Comparison of ENCODE assay signal across 16 cellular contexts in the genomic region with DNA sequence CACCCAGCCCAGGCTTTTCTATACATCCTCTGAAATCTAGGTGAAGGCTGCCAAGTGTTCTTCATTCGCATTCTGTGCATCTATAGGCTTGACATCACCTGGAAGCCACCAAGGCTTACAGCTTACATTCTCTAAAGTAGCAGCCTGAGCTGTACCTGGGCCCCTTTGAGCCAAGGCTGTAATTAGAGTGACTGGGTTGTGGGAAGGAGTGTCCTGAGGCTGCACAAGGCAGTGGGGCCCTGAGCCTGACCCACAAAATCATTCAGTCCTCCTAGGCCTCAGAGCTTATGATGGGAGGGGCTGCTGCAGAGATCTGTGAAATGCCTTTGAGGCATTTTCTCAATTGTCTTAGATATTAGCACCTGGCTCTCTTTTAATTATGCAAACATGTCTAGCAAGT. TPM values are rescaled to one million over a fixed set of nuclear protein-coding genes. Genes with fewer than 3 reads are reported as not detected.
DNase-seq lines count a peak whose midpoint lies in the region; ATAC-seq and TF ChIP-seq lines count a peak whose summit lies in the region.
"Had no signal": no experiment of that assay in that cellular context is flagged by ENCODE, and none has a peak within 500 bp of the region (broad histone marks: within the 10 kb centered on the region; RNA-seq: fewer than 3 reads in every experiment).

No MANE protein-coding gene starts in this region.

- no peaks in the 10 kb centered on the region for H3K27me3 ChIP-seq in HCT116 (ENCODE audit: insufficient read depth, low read length)
- no peaks in the 10 kb centered on the region for H3K27me3 ChIP-seq in smooth muscle cell (ENCODE audit: low read depth)
- no peaks in the 10 kb centered on the region for H3K27me3 ChIP-seq in thyroid gland
- H3K27me3 ChIP-seq: hepatocyte, spleen, upper lobe of right lung had no signal

- peak overlapping the region; percentile 96 for H3K27ac Mint-ChIP-seq in activated CD8-positive, alpha-beta memory T cell treated with anti-CD3 and anti-CD28 coated beads, Interleukin-2, amount 10 ng/mL, durations not matched to agents 7 days and 5 days
- peak overlapping the region; percentile 90 for H3K27ac Mint-ChIP-seq in activated CD4-positive, alpha-beta memory T cell treated with anti-CD3 and anti-CD28 coated beads, Interleukin-2, amount 10 ng/mL, durations not matched to agents 7 days and 5 days
- H3K27ac Mint-ChIP-seq: endodermal cell had no signal

- H3K9me3 Mint-ChIP-seq in activated CD8-positive, alpha-beta memory T cell treated with anti-CD3 and anti-CD28 coated beads, Interleukin-2, amount 10 ng/mL, durations not matched to agents 7 days and 5 days (ENCODE audit: low read depth): no peaks in the 10 kb centered on the region
- peaks cover 10% of the 10 kb centered on the region for H3K9me3 Mint-ChIP-seq in activated CD4-positive, alpha-beta memory T cell treated with anti-CD3 and anti-CD28 coated beads, Interleukin-2, amount 10 ng/mL, durations not matched to agents 7 days and 5 days

- peaks cover 45% of the 10 kb centered on the region for H3K36me3 Mint-ChIP-seq in activated CD8-positive, alpha-beta memory T cell treated with anti-CD3 and anti-CD28 coated beads, Interleukin-2, amount 10 ng/mL, durations not matched to agents 7 days and 5 days
- H3K36me3 Mint-ChIP-seq in activated CD4-positive, alpha-beta memory T cell treated with anti-CD3 and anti-CD28 coated beads, Interleukin-2, amount 10 ng/mL, durations not matched to agents 7 days and 5 days (ENCODE audit: low read depth): peaks cover 32% of the 10 kb centered on the region

- RAD21 ChIA-PET in HCT116 (lab: Charles Lee; ENCODE audit: low non-redundant PET in 1 of 2, low total read pairs in 2 of 2, uncharacterized antibody in 2 of 2, unreplicated experiment in 2 of 2): no interaction called here

- peak overlapping the region; percentile 73; the same call in 1 of the 2 replicates for H3K27ac ChIP-seq in HCT116 (ENCODE audit: low read depth, low read length)
- H3K27ac ChIP-seq in smooth muscle cell (ENCODE audit: low read depth): peak overlapping the region; percentile 47
- no peak overlapping the region for H3K27ac ChIP-seq in thyroid gland
- H3K27ac ChIP-seq: hepatocyte, upper lobe of right lung had no signal

- H3K4me2 ChIP-seq in HCT116 (ENCODE audit: low read length) (peak overlapping the region; percentile 94), smooth muscle cell (no peak overlapping the region)
- H3K4me2 ChIP-seq: hepatocyte had no signal

- H3K36me3 ChIP-seq in HCT116 (ENCODE audit: control insufficient read depth in 1 of 2, insufficient read depth in 2 of 2, low read length in 2 of 2) (no peaks in the 10 kb centered on the region), smooth muscle cell (ENCODE audit: low read depth) (no peaks in the 10 kb centered on the region), thyroid gland (no peaks in the 10 kb centered on the region)
- H3K36me3 ChIP-seq: spleen, upper lobe of right lung had no signal

- H3K9ac ChIP-seq in HCT116 (ENCODE audit: low read length) (0 out of 2 replicates have a peak overlapping the region, but pooled peaks have one; percentile 70), smooth muscle cell (ENCODE audit: low read depth) (no peak overlapping the region)

- no peaks in the 10 kb centered on the region for H3K9me2 ChIP-seq in HCT116 (ENCODE audit: insufficient read depth)

- H3K27me3 Mint-ChIP-seq in activated CD8-positive, alpha-beta memory T cell treated with anti-CD3 and anti-CD28 coated beads, Interleukin-2, amount 10 ng/mL, durations not matched to agents 7 days and 5 days: no peaks in the 10 kb centered on the region
- no peaks in the 10 kb centered on the region for H3K27me3 Mint-ChIP-seq in activated CD4-positive, alpha-beta memory T cell treated with anti-CD3 and anti-CD28 coated beads, Interleukin-2, amount 10 ng/mL, durations not matched to agents 7 days and 5 days

- no peak for TF ChIP-seq CTCF in HCT116 (IDR thresholded peaks at IDR 0.05 in 2 of 3, conservative IDR thresholded peaks at IDR 0.05 in 1 of 3; ENCODE audit: borderline replicate concordance in 1 of 3, insufficient read depth in 1 of 3, low read depth in 2 of 3, low read length in 2 of 3)
- TF ChIP-seq CTCF in smooth muscle cell (IDR thresholded peaks at IDR 0.05; ENCODE audit: borderline replicate concordance, insufficient read depth, poor library complexity, severe bottlenecking): no peak
- no peak for TF ChIP-seq CTCF in thyroid gland (IDR thresholded peaks at IDR 0.05)

- H3F3A ChIP-seq in smooth muscle cell (ENCODE audit: low read depth): no peaks in the 10 kb centered on the region

- H3K4me3 ChIP-seq in HCT116 (replicated peaks in 1 of 2; ENCODE audit: low read depth in 1 of 2, low read length in 2 of 2): peak overlapping the region; percentile 68 to 71; a peak in 3 of 4 replicates
- no peak overlapping the region for H3K4me3 ChIP-seq in smooth muscle cell
- no peak overlapping the region for H3K4me3 ChIP-seq in thyroid gland (replicated peaks in 1 of 3)
- H3K4me3 ChIP-seq: hepatocyte, spleen, upper lobe of right lung had no signal

- TF ChIP-seq POLR2A in HCT116 (IDR thresholded peaks at IDR 0.05; ENCODE audit: borderline replicate concordance, extremely low read depth, insufficient read depth, insufficient read length): no peak
- no peak for TF ChIP-seq POLR2A in thyroid gland (IDR thresholded peaks at IDR 0.05)

- POLR2A ChIA-PET in HCT116 (lab: Charles Lee): interaction anchor here (1.5 kb wide), 1 partner anchor 10 kb away, joined by 4 read pairs; no protein-coding TSS in a partner anchor
- POLR2A ChIA-PET in activated CD4-positive, alpha-beta memory T cell treated with anti-CD3 and anti-CD28 coated beads, Interleukin-2, amount 10 ng/mL, durations not matched to agents 7 days and 5 days (lab: Charles Lee): interaction anchor here (0.6 to 2.8 kb wide), 10 partner anchors 8 to 132 kb away, joined by 3 to 17 read pairs (median 4); partner anchors contain the start of genes FDX1 and RDX

- no peak for ATAC-seq in activated CD8-positive, alpha-beta memory T cell treated with anti-CD3 and anti-CD28 coated beads, Interleukin-2, amount 10 ng/mL, durations not matched to agents 7 days and 5 days
- ATAC-seq in HCT116: peak; percentile 13
- ATAC-seq: Right ventricle myocardium inferior, upper lobe of right lung had no signal

- H3K4me3 Mint-ChIP-seq in activated CD8-positive, alpha-beta memory T cell treated with anti-CD3 and anti-CD28 coated beads, Interleukin-2, amount 10 ng/mL, durations not matched to agents 7 days and 5 days: peak overlapping the region; percentile 88
- peak overlapping the region; percentile 84 for H3K4me3 Mint-ChIP-seq in activated CD4-positive, alpha-beta memory T cell treated with anti-CD3 and anti-CD28 coated beads, Interleukin-2, amount 10 ng/mL, durations not matched to agents 7 days and 5 days
- H3K4me3 Mint-ChIP-seq: endodermal cell had no signal

- H3K4me1 ChIP-seq in HCT116 (ENCODE audit: control insufficient read depth in 1 of 2, insufficient read depth in 2 of 2, low read length in 2 of 2): peaks cover 17 to 28% of the 10 kb centered on the region in 2 experiments; a peak in 3 of 4 replicates
- no peaks in the 10 kb centered on the region for H3K4me1 ChIP-seq in smooth muscle cell (ENCODE audit: low read depth)
- no peaks in the 10 kb centered on the region for H3K4me1 ChIP-seq in thyroid gland
- H3K4me1 ChIP-seq: upper lobe of right lung had no signal

- no TSS peak for BruUV-seq in HCT116 (replicated peaks; lab: Mats Ljungman, UMichigan)

- H3K4me1 Mint-ChIP-seq in activated CD8-positive, alpha-beta memory T cell treated with anti-CD3 and anti-CD28 coated beads, Interleukin-2, amount 10 ng/mL, durations not matched to agents 7 days and 5 days: peaks cover 45% of the 10 kb centered on the region
- H3K4me1 Mint-ChIP-seq in activated CD4-positive, alpha-beta memory T cell treated with anti-CD3 and anti-CD28 coated beads, Interleukin-2, amount 10 ng/mL, durations not matched to agents 7 days and 5 days: peaks cover 42% of the 10 kb centered on the region

- H3K9me3 ChIP-seq in HCT116 (ENCODE audit: control insufficient read depth in 1 of 2, insufficient read depth in 1 of 2, low read depth in 1 of 2, low read length in 2 of 2): peaks cover 0 to 6% of the 10 kb centered on the region in 2 experiments; a peak in 1 of 4 replicates
- no peaks in the 10 kb centered on the region for H3K9me3 ChIP-seq in smooth muscle cell (replicated peaks; ENCODE audit: low read depth)
- no peaks in the 10 kb centered on the region for H3K9me3 ChIP-seq in thyroid gland
- H3K9me3 ChIP-seq: upper lobe of right lung had no signal

- 71% methylated on average over 1 of the region's 1 CpG for WGBS in smooth muscle cell (ENCODE audit: low lambda C conversion rate)
- 82 to 86% methylated on average over 1 of the region's 1 CpG for WGBS in thyroid gland, 2 donors

- DNase-seq in activated CD8-positive, alpha-beta memory T cell treated with anti-CD3 and anti-CD28 coated beads, Interleukin-2, amount 10 ng/mL, durations not matched to agents 7 days and 5 days: no peak
- DNase-seq in activated CD8-positive, alpha-beta memory T cell treated with anti-CD3 and anti-CD28 coated beads, Interleukin-2, amount 50 U/mL, for 4 hours: no peak
- DNase-seq in HCT116 (ENCODE audit: low read depth, low spot score) (no peak), smooth muscle cell (lab: John Stamatoyannopoulos, UW; ENCODE audit: unreplicated experiment) (no peak), cerebellum (ENCODE audit: low spot score) (no peak), epidermal melanocyte (ENCODE audit: insufficient read length, low spot score) (no peak), thyroid gland (no peak)
- DNase-seq in activated CD4-positive, alpha-beta memory T cell treated with anti-CD3 and anti-CD28 coated beads, Interleukin-2, amount 10 ng/mL, durations not matched to agents 7 days and 5 days: no peak
- DNase-seq: anterior cingulate cortex, endodermal cell, NCI-H187, NCI-H446, spleen, upper lobe of right lung had no signal

- no peaks in the 10 kb centered on the region for H4K20me1 ChIP-seq in HCT116 (ENCODE audit: insufficient read depth)
- no peaks in the 10 kb centered on the region for H4K20me1 ChIP-seq in smooth muscle cell (ENCODE audit: low read depth)

- H3K79me2 ChIP-seq in HCT116 (ENCODE audit: insufficient read depth, low read length): no peaks in the 10 kb centered on the region
- H3K79me2 ChIP-seq in smooth muscle cell (ENCODE audit: low read depth): no peaks in the 10 kb centered on the region
- H3K79me2 ChIP-seq: hepatocyte had no signal

- H2AFZ ChIP-seq in HCT116 (ENCODE audit: low read depth, low read length, poor library complexity, severe bottlenecking) (no peak overlapping the region), smooth muscle cell (ENCODE audit: low read depth) (no peak overlapping the region)
- H2AFZ ChIP-seq: hepatocyte had no signal

- no peak for TF ChIP-seq RAD21 in HCT116 (IDR thresholded peaks at IDR 0.05; ENCODE audit: low read depth)

- intact Hi-C loops in HCT116 (cut with micrococcal nuclease): no loop called here
- intact Hi-C loops in thyroid gland (cut with DNase I): no loop called here

- CTCF ChIA-PET in activated CD8-positive, alpha-beta memory T cell treated with anti-CD3 and anti-CD28 coated beads, Interleukin-2, amount 10 ng/mL, durations not matched to agents 7 days and 5 days (lab: Charles Lee): interaction anchor here (2.1 to 2.5 kb wide), 3 partner anchors 8 to 128 kb away, joined by 6 to 12 read pairs (median 12); no protein-coding TSS in a partner anchor
- CTCF ChIA-PET in HCT116 (lab: Charles Lee): no interaction called here
- CTCF ChIA-PET in activated CD4-positive, alpha-beta memory T cell treated with anti-CD3 and anti-CD28 coated beads, Interleukin-2, amount 10 ng/mL, durations not matched to agents 7 days and 5 days (lab: Charles Lee): interaction anchor here (0.6 to 1.3 kb wide), 5 partner anchors 10 to 122 kb away, joined by 3 to 5 read pairs (median 4); no protein-coding TSS in a partner anchor

RNA-seq across cellular contexts. Expression of gene RDX, which starts 33.0 kb away (rescaled TPM):
- 10 to 100 TPM; 53.9 to 71.3 TPM for total RNA-seq in activated CD8-positive, alpha-beta memory T cell treated with anti-CD3 and anti-CD28 coated beads, Interleukin-2, amount 10 ng/mL, durations not matched to agents 7 days and 5 days
- total RNA-seq in HCT116 (2021; ENCODE audit: unreplicated experiment) (131 TPM), smooth muscle cell (146 and 165 TPM in 2 replicates), cerebellum (72.6 TPM), thyroid gland (100 to 1,000 TPM in 2 of 4 donors, 10 to 100 TPM in 2; 83.2 to 138 (median 107) TPM)
- polyA plus RNA-seq in HCT116 (2012): 36.4 and 47.0 TPM in 2 replicates
- total RNA-seq in activated CD4-positive, alpha-beta memory T cell treated with anti-CD3 and anti-CD28 coated beads, Interleukin-2, amount 10 ng/mL, durations not matched to agents 7 days and 5 days: 10 to 100 TPM; 53.5 to 54.4 TPM
- 137 and 217 TPM in 2 replicates for polyA plus RNA-seq in smooth muscle cell

Comparison
In these comparisons a context has a peak if more than half of its experiments do, and no peak if none do; other contexts are left out.
1. H3K27ac ChIP-seq: peak in HCT116 (single experiment) and smooth muscle cell (single experiment); none in thyroid gland (0 of 3).
2. H3K4me3 ChIP-seq: peak in HCT116 (2 of 2); none in smooth muscle cell (single experiment) and thyroid gland (0 of 3).